8 cellular contexts compared by ENCODE assay signal in the genomic region with DNA sequence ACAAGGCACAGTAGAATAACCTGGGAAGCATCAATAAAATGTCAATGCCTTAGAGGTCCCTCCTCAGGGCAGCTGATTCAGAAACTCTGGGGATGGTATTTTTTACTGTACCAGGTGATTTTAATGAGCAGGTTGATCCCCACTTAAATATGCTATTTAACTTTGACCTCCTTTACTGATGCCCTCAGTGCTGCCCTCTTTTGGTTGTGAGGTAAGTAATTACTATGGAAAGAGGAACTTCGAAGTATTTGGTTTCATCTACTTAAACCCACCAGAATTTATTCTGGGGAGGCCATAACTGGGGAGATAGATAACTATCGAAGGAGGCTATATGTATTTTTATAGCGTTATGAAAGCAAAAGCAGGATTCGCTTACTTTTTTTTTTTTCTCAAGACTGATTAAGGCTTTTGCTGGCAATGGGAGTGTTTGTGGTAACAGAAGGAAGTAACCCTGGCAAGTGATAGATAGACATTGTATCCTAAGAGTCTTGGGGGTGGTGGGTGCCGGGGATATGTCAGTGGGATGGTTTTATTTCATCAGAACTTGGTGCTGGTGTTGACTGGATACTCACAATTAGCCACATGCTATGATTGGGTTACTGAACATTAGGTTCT.
DNase-seq lines count a peak whose midpoint lies in the region; ATAC-seq and TF ChIP-seq lines count a peak whose summit lies in the region.

No MANE protein-coding gene starts in this region.

- DNase-seq in Calu3, result peak; percentile 17
- peak; percentile 41 for DNase-seq in NCI-H524 treated with DMSO at 0.1 percent for 48 hours (lab: John Stamatoyannopoulos, UW)
- DNase-seq in colonic mucosa, result peak; percentile 43
- no peak for DNase-seq in retinal pigment epithelial cell (ENCODE audit: low read depth)
- DNase-seq in mesenteric fat pad (ENCODE audit: low spot score), result no peak
- no peak for DNase-seq in epidermal melanocyte (ENCODE audit: insufficient read length, low spot score)

- H3K4me3 Mint-ChIP-seq in Calu3 (ENCODE audit: low read depth, unreplicated experiment), result no peak overlapping the region

- CTCF ChIA-PET in Calu3 (lab: Charles Lee), result no interaction called here

- no peaks in the 10 kb centered on the region for H3K9me3 Mint-ChIP-seq in Calu3 (ENCODE audit: low read depth, unreplicated experiment)

- H3K4me1 Mint-ChIP-seq in Calu3 (ENCODE audit: low read depth, unreplicated experiment), result no peaks in the 10 kb centered on the region

- no peak overlapping the region for H3K4me3 ChIP-seq in colonic mucosa
- no peak overlapping the region for H3K4me3 ChIP-seq in retinal pigment epithelial cell (ENCODE audit: low read length)

- peak; percentile 69 for ATAC-seq in GM18520 (IDR thresholded peaks at IDR 0.05; ENCODE audit: unreplicated experiment)
- ATAC-seq in HG02884 (IDR thresholded peaks at IDR 0.05; ENCODE audit: unreplicated experiment), result peak; percentile 88

- TF ChIP-seq CTCF in Calu3 (IDR thresholded peaks at IDR 0.05; ENCODE audit: unreplicated experiment), result peak; percentile 51
- peak; percentile 23 for TF ChIP-seq CTCF in colonic mucosa (IDR thresholded peaks at IDR 0.05)
- peak; percentile 57 for TF ChIP-seq CTCF in retinal pigment epithelial cell (conservative IDR thresholded peaks at IDR 0.05; ENCODE audit: low read depth, low read length)

- no peak overlapping the region for H3K27ac ChIP-seq in colonic mucosa

- no peaks in the 10 kb centered on the region for H3K9me3 ChIP-seq in colonic mucosa

- intact Hi-C loops in Calu3 (cut with micrococcal nuclease; ENCODE audit: unreplicated experiment) (loop anchor here (2.0 to 10.0 kb wide), 2 partner anchors 138 to 364 kb away; no protein-coding TSS in a partner anchor), colonic mucosa (cut with DNase I) (loop anchor here (10.0 kb wide), 1 partner anchor 136 kb away; no protein-coding TSS in a partner anchor)

- H3K36me3 Mint-ChIP-seq in Calu3 (ENCODE audit: insufficient read depth, unreplicated experiment), result no peaks in the 10 kb centered on the region

- H3K27me3 Mint-ChIP-seq in Calu3 (ENCODE audit: unreplicated experiment), result no peaks in the 10 kb centered on the region

- H3K9ac ChIP-seq in colonic mucosa (ENCODE audit: low read depth in 2 of 2, low read length in 2 of 2), result peak overlapping the region in 1 of 2 donors; percentile 43

- H3K4me1 ChIP-seq in colonic mucosa, result no peaks in the 10 kb centered on the region

- H3K27ac Mint-ChIP-seq in Calu3 (ENCODE audit: unreplicated experiment), result peak overlapping the region; percentile 14

- no peaks in the 10 kb centered on the region for H3K36me3 ChIP-seq in colonic mucosa

- no TSS peak for BruUV-seq in Calu3 (replicated peaks; lab: Mats Ljungman, UMichigan)

- H3K27me3 ChIP-seq in colonic mucosa, result no peaks in the 10 kb centered on the region

Comparison
In these comparisons a context has a peak if more than half of its experiments do, and no peak if none do; other contexts are left out.
1. DNase-seq: peak in Calu3 (single experiment), NCI-H524 treated with DMSO at 0.1 percent for 48 hours (single experiment) and colonic mucosa (single experiment); none in retinal pigment epithelial cell (single experiment), mesenteric fat pad (single experiment) and epidermal melanocyte (single experiment).
2. Peak in every context shown above with its lines, with median percentiles within 50 percentile points of each other: CTCF ChIP-seq.